In the genomic region with DNA sequence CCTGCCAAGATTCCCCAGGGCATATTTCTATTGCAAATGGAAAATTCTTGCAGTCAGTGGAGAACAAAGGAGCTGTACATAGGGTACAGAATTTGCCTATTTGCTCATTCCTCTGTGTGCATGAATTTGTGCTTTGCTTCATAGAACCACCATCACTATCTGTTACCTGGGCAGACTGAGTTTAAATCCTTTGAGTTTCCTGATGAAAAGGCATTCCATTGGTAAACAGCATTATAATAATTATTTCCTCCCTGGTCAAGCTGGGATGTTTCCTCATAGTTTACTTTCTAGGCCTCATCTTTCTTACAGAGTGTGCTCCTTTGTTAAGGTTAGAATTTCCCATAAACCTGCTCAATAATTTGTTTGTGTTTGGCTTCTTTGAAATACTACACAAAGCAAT, we compare ENCODE assay signal across 34 cellular contexts. TPM values are rescaled to one million over a fixed set of nuclear protein-coding genes. Genes with fewer than 3 reads are reported as not detected.
"Had no signal": no experiment of that assay in that cellular context is flagged by ENCODE, and none has a peak within 500 bp of the region (broad histone marks: within the 10 kb centered on the region; RNA-seq: fewer than 3 reads in every experiment).

No MANE protein-coding gene starts in this region.

- H3K4me3 Mint-ChIP-seq: endodermal cell; memory B cell; naive thymus-derived CD4-positive, alpha-beta T cell; nephron; neural progenitor cell; stimulated activated effector memory CD8-positive, alpha-beta T cell treated with anti-CD3 and anti-CD28 coated beads, Interleukin-12 subunit alpha, Interleukin-12 subunit beta, amount 100 ng/mL, for 72 hours had no signal

- H3K9ac ChIP-seq: neural progenitor cell had no signal

- H3K4me3 ChIP-seq: dorsolateral prefrontal cortex, esophagus muscularis mucosa, gastroesophageal sphincter, heart left ventricle, hepatocyte, lung, mucosa of descending colon, neural progenitor cell, prostate gland, right atrium auricular region, sigmoid colon, stomach, thyroid gland had no signal

- H3K27ac Mint-ChIP-seq: endodermal cell; memory B cell; naive thymus-derived CD4-positive, alpha-beta T cell; nephron; neural progenitor cell; stimulated activated effector memory CD8-positive, alpha-beta T cell treated with anti-CD3 and anti-CD28 coated beads, Interleukin-12 subunit alpha, Interleukin-12 subunit beta, amount 100 ng/mL, for 72 hours; type B pancreatic cell had no signal

- H3K4me2 ChIP-seq: hepatocyte, neural progenitor cell had no signal

- H2AFZ ChIP-seq: hepatocyte, neural progenitor cell had no signal

- H3K9me3 ChIP-seq: esophagus muscularis mucosa, gastroesophageal sphincter, heart left ventricle, mucosa of descending colon, prostate gland, right atrium auricular region, sigmoid colon, stomach, thyroid gland had no signal

- DNase-seq: dorsolateral prefrontal cortex; effector CD4-positive, alpha-beta T cell; endodermal cell; heart left ventricle; kidney; naive thymus-derived CD4-positive, alpha-beta T cell; sigmoid colon; stimulated activated CD4-positive, alpha-beta T cell treated with anti-CD3 and anti-CD28 coated beads, Interleukin-2, amount 100 ng/mL, for 24 hours; stimulated activated CD4-positive, alpha-beta T cell treated with anti-CD3 and anti-CD28 coated beads, Interleukin-4, amount 100 ng/mL, for 24 hours; stimulated activated naive CD4-positive, alpha-beta T cell treated with Interleukin-2 at 50 U/mL for 16 hours; thyroid gland had no signal

- H3K4me1 ChIP-seq: esophagus muscularis mucosa, foreskin keratinocyte, gastroesophageal sphincter, heart left ventricle, neural progenitor cell, prostate gland, right atrium auricular region, sigmoid colon, stomach, thyroid gland had no signal

- H3K27me3 ChIP-seq: foreskin keratinocyte, gastroesophageal sphincter, heart left ventricle, hepatocyte, neural progenitor cell, right atrium auricular region, sigmoid colon, stomach, thyroid gland had no signal

- H3K36me3 Mint-ChIP-seq: memory B cell; naive thymus-derived CD4-positive, alpha-beta T cell; neural progenitor cell; stimulated activated effector memory CD8-positive, alpha-beta T cell treated with anti-CD3 and anti-CD28 coated beads, Interleukin-12 subunit alpha, Interleukin-12 subunit beta, amount 100 ng/mL, for 72 hours; type B pancreatic cell had no signal

- H3K9me3 Mint-ChIP-seq: endodermal cell, memory B cell, nephron, neural progenitor cell, type B pancreatic cell had no signal

- H3K27me3 Mint-ChIP-seq: memory B cell; naive thymus-derived CD4-positive, alpha-beta T cell; type B pancreatic cell had no signal

- H3K4me1 Mint-ChIP-seq: memory B cell; naive thymus-derived CD4-positive, alpha-beta T cell; nephron; neural progenitor cell; stimulated activated effector memory CD8-positive, alpha-beta T cell treated with anti-CD3 and anti-CD28 coated beads, Interleukin-12 subunit alpha, Interleukin-12 subunit beta, amount 100 ng/mL, for 72 hours had no signal

- H3K36me3 ChIP-seq: esophagus muscularis mucosa, gastroesophageal sphincter, heart left ventricle, neural progenitor cell, prostate gland, right atrium auricular region, sigmoid colon, stomach, thyroid gland had no signal

- H3K27ac ChIP-seq: dorsolateral prefrontal cortex, esophagus muscularis mucosa, foreskin keratinocyte, gastroesophageal sphincter, heart left ventricle, hepatocyte, neural progenitor cell, right atrium auricular region, sigmoid colon, thyroid gland had no signal

- ATAC-seq: gastroesophageal sphincter; heart left ventricle; left lobe of liver; naive thymus-derived CD4-positive, alpha-beta T cell; stimulated activated effector memory CD8-positive, alpha-beta T cell treated with anti-CD3 and anti-CD28 coated beads, Interleukin-12 subunit alpha, Interleukin-12 subunit beta, amount 100 ng/mL, for 72 hours had no signal

- H3K79me2 ChIP-seq: hepatocyte had no signal

RNA-seq across cellular contexts. Expression of a gene that starts 0.8 kb away (rescaled TPM):
- total RNA-seq: dorsolateral prefrontal cortex; endodermal cell; esophagus muscularis mucosa; fibroblast of lung; heart left ventricle; kidney; naive thymus-derived CD4-positive, alpha-beta T cell; osteoblast; right atrium auricular region; sigmoid colon; skeletal muscle tissue; subcutaneous adipose tissue; temporal lobe had no signal

RNA-seq across cellular contexts. Expression of a gene that starts 27.2 kb away (rescaled TPM):
- total RNA-seq: dorsolateral prefrontal cortex; epithelial cell of proximal tubule; esophagus muscularis mucosa; fibroblast of lung; foreskin keratinocyte; gastroesophageal sphincter; heart left ventricle; hepatocyte; kidney; left lobe of liver; liver; lung; mucosa of descending colon; naive thymus-derived CD4-positive, alpha-beta T cell; osteoblast; right atrium auricular region; sigmoid colon; skeletal muscle tissue; stomach; subcutaneous adipose tissue; temporal lobe; thyroid gland; urinary bladder had no signal
